In the genomic region with DNA sequence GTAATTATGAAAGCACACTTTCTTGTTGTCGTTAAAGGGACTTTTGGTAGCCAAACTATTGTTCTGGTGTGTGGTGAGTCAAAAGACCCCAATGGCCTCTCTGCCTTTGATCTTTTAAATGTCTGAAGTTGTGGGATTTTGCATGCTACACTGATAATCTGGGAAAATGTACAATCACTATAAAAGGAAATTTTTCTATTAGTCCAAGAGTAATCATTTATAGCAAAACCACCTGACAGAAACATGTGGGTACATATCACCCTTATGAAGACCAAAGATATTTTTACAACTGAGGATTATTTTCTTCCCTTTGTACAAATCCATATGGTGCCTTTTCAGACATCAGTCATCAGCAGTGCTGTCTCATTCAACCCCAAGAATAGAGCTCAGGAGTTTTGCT, we compare ENCODE assay signal across 17 cellular contexts. TPM values are rescaled to one million over a fixed set of nuclear protein-coding genes. Genes with fewer than 3 reads are reported as not detected.
DNase-seq lines count a peak whose midpoint lies in the region; ATAC-seq and TF ChIP-seq lines count a peak whose summit lies in the region.
"Had no signal": no experiment of that assay in that cellular context is flagged by ENCODE, and none has a peak within 500 bp of the region (broad histone marks: within the 10 kb centered on the region; RNA-seq: fewer than 3 reads in every experiment).

No MANE protein-coding gene starts in this region.

- H3K4me3 ChIP-seq in astrocyte of the cerebellum (ENCODE audit: low read depth, low read length), result no peak overlapping the region
- H3K4me3 ChIP-seq in fibroblast of lung (replicated peaks in 1 of 4; ENCODE audit: control extremely low read depth in 1 of 4, insufficient read depth in 1 of 4, low read depth in 3 of 4, low read length in 4 of 4), result no peak overlapping the region
- no peak overlapping the region for H3K4me3 ChIP-seq in rectal smooth muscle tissue (ENCODE audit: low read length)
- H3K4me3 ChIP-seq in mammary epithelial cell (replicated peaks in 1 of 3; ENCODE audit: insufficient read depth in 1 of 3, low read depth in 2 of 3, low read length in 3 of 3), result no peak overlapping the region
- H3K4me3 ChIP-seq in upper lobe of right lung, result no peak overlapping the region
- H3K4me3 ChIP-seq: BLaER1 treated with 17β-estradiol and CSF1 and Interleukin-3, amounts not matched to agents 10 nM and 100 nM; Peyer's patch had no signal

- H4K20me1 ChIP-seq in fibroblast of lung (ENCODE audit: control insufficient read depth, extremely low read depth, insufficient read depth, low read length) (no peaks in the 10 kb centered on the region), mammary epithelial cell (ENCODE audit: insufficient read depth, low read length) (no peaks in the 10 kb centered on the region)
- H4K20me1 ChIP-seq: BLaER1 treated with 17β-estradiol and CSF1 and Interleukin-3, amounts not matched to agents 10 nM and 100 nM had no signal

- intact Hi-C loops in mammary epithelial cell (cut with micrococcal nuclease) (no loop called here), upper lobe of right lung (cut with DNase I) (no loop called here)

- H3K79me2 ChIP-seq in fibroblast of lung (ENCODE audit: control insufficient read depth, insufficient read depth, low read length) (peaks cover 2% of the 10 kb centered on the region), mammary epithelial cell (ENCODE audit: insufficient read depth, low read length) (no peaks in the 10 kb centered on the region)

- H3K27me3 ChIP-seq in fibroblast of lung (ENCODE audit: control insufficient read depth, insufficient read depth, low read length) (no peaks in the 10 kb centered on the region), rectal smooth muscle tissue (ENCODE audit: control insufficient read depth, insufficient read depth, low read length) (no peaks in the 10 kb centered on the region), mammary epithelial cell (ENCODE audit: insufficient read depth, low read length) (no peaks in the 10 kb centered on the region), upper lobe of right lung (no peaks in the 10 kb centered on the region)
- H3K27me3 ChIP-seq: BLaER1 treated with 17β-estradiol and CSF1 and Interleukin-3, amounts not matched to agents 10 nM and 100 nM; Peyer's patch had no signal

- 60% methylated on average over 1 of the region's 1 CpG for WGBS in mammary epithelial cell (ENCODE audit: low coverage, missing lambda C conversion rate)

- H3K36me3 ChIP-seq in fibroblast of lung (ENCODE audit: control insufficient read depth, insufficient read depth, low read length) (no peaks in the 10 kb centered on the region), rectal smooth muscle tissue (ENCODE audit: control insufficient read depth, insufficient read depth, low read length) (no peaks in the 10 kb centered on the region), mammary epithelial cell (ENCODE audit: insufficient read depth, low read length) (no peaks in the 10 kb centered on the region), upper lobe of right lung (no peaks in the 10 kb centered on the region)
- H3K36me3 ChIP-seq: BLaER1 treated with 17β-estradiol and CSF1 and Interleukin-3, amounts not matched to agents 10 nM and 100 nM; Peyer's patch had no signal

- no peak overlapping the region for H3K9ac ChIP-seq in fibroblast of lung (ENCODE audit: insufficient read depth, low read length)
- H3K9ac ChIP-seq in rectal smooth muscle tissue (ENCODE audit: low read length), result no peak overlapping the region
- H3K9ac ChIP-seq in mammary epithelial cell (ENCODE audit: insufficient read depth, low read length), result no peak overlapping the region
- H3K9ac ChIP-seq: BLaER1 treated with 17β-estradiol and CSF1 and Interleukin-3, amounts not matched to agents 10 nM and 100 nM had no signal

- H3K27ac ChIP-seq in fibroblast of lung (ENCODE audit: insufficient read depth, low read length) (no peak overlapping the region), rectal smooth muscle tissue (ENCODE audit: low read depth, low read length) (peak overlapping the region; percentile 83), mammary epithelial cell (ENCODE audit: insufficient read depth, low read depth, low read length) (no peak overlapping the region), upper lobe of right lung (no peak overlapping the region)
- H3K27ac ChIP-seq: BLaER1 treated with 17β-estradiol and CSF1 and Interleukin-3, amounts not matched to agents 10 nM and 100 nM had no signal

- H2AFZ ChIP-seq in fibroblast of lung (ENCODE audit: low read length) (no peak overlapping the region), mammary epithelial cell (ENCODE audit: low read depth, low read length) (no peak overlapping the region)

- H3K4me2 ChIP-seq in fibroblast of lung (ENCODE audit: extremely low read depth, insufficient read depth, low read length), result peak overlapping the region; percentile 15
- H3K4me2 ChIP-seq in mammary epithelial cell (ENCODE audit: insufficient read depth, low read depth, low read length), result no peak overlapping the region

- dilution Hi-C loops in mammary epithelial cell (cut with HindIII; ENCODE audit: low sequenced_read_pairs), result no loop called here

- no peaks in the 10 kb centered on the region for H3K9me3 ChIP-seq in fibroblast of lung (ENCODE audit: control insufficient read depth, insufficient read depth, low read depth, low read length)
- H3K9me3 ChIP-seq in mammary epithelial cell (replicated peaks; ENCODE audit: insufficient read depth, low read length), result peaks cover 16% of the 10 kb centered on the region
- no peaks in the 10 kb centered on the region for H3K9me3 ChIP-seq in upper lobe of right lung
- H3K9me3 ChIP-seq: Peyer's patch had no signal

- DNase-seq in EH (ENCODE audit: low read depth) (peak; percentile 40), astrocyte of the cerebellum (ENCODE audit: low read depth) (peak; percentile 78), fibroblast of lung (ENCODE audit: low read depth in 2 of 2) (peak in 1 of 2 donors; percentile 83), mammary epithelial cell (no peak), upper lobe of right lung (no peak)
- no peak for DNase-seq in stimulated activated CD4-positive, alpha-beta T cell treated with anti-CD3 and anti-CD28 coated beads, Interleukin-4, amount 100 ng/mL, for 4 hours
- DNase-seq: DND-41, GDM1, NCI-H187, NCI-H226, NCI-H524 treated with DMSO at 0.1 percent for 48 hours, Peyer's patch, SHP77 treated with DMSO at 0.1 percent for 48 hours had no signal

- CTCF ChIA-PET in mammary epithelial cell (lab: Charles Lee; ENCODE audit: low non-redundant PET), result no interaction called here

- in situ Hi-C loops in astrocyte of the cerebellum (cut with HindIII; ENCODE audit: low sequenced_read_pairs) (no loop called here), mammary epithelial cell (cut with MboI; ENCODE audit: low sequenced_read_pairs in 2 of 2) (no loop called here)

- ATAC-seq in upper lobe of right lung (no peak), HG02938 (IDR thresholded peaks at IDR 0.05; ENCODE audit: unreplicated experiment) (no peak)

- no TSS peak for BruUV-seq in mammary epithelial cell (replicated peaks; lab: Mats Ljungman, UMichigan)

- TF ChIP-seq CTCF in astrocyte of the cerebellum (IDR thresholded peaks at IDR 0.05; ENCODE audit: low read depth, low read length, missing control alignments) (no peak), fibroblast of lung (conservative IDR thresholded peaks at IDR 0.05 in 1 of 2, IDR thresholded peaks at IDR 0.05 in 1 of 2; ENCODE audit: low read depth in 1 of 2, low read length in 2 of 2) (no peak), mammary epithelial cell (conservative IDR thresholded peaks at IDR 0.05 in 1 of 2, IDR thresholded peaks at IDR 0.05 in 1 of 2; ENCODE audit: extremely low read depth in 1 of 2, insufficient read depth in 1 of 2, low read depth in 1 of 2, low read length in 2 of 2) (no peak), upper lobe of right lung (IDR thresholded peaks at IDR 0.05) (no peak)

- peaks cover 4% of the 10 kb centered on the region for H3K4me1 ChIP-seq in fibroblast of lung (ENCODE audit: control insufficient read depth, extremely low read depth, insufficient read depth, low read length)
- no peaks in the 10 kb centered on the region for H3K4me1 ChIP-seq in rectal smooth muscle tissue (ENCODE audit: control insufficient read depth, insufficient read depth, low read length)
- H3K4me1 ChIP-seq in mammary epithelial cell (ENCODE audit: insufficient read depth, low read length), result no peaks in the 10 kb centered on the region
- no peaks in the 10 kb centered on the region for H3K4me1 ChIP-seq in upper lobe of right lung
- H3K4me1 ChIP-seq: Peyer's patch had no signal

RNA-seq across cellular contexts. Expression of a gene that starts 13.8 kb away (rescaled TPM):
- total RNA-seq in fibroblast of lung (4.9 and 21.1 TPM in 2 replicates), mammary epithelial cell (under 1 TPM in 1 of 2 donors, not detected in 1; under 0.01 TPM), upper lobe of right lung (0.64 TPM)
- polyA plus RNA-seq in fibroblast of lung (6.9 and 26.1 TPM in 2 replicates), mammary epithelial cell (not detected)
- polyA plus RNA-seq in fibroblast of lung (2012), result 6.9 and 26.9 TPM in 2 replicates
- polyA minus RNA-seq in fibroblast of lung (ENCODE audit: low replicate concordance) (2.8 and 7.7 TPM in 2 replicates), mammary epithelial cell (not detected)
- total RNA-seq: HT1080 had no signal

Comparison
In these comparisons a context has a peak if more than half of its experiments do, and no peak if none do; other contexts are left out.
1. DNase-seq: peak in EH (single experiment) and astrocyte of the cerebellum (single experiment); none in mammary epithelial cell (single experiment), upper lobe of right lung (single experiment) and stimulated activated CD4-positive, alpha-beta T cell treated with anti-CD3 and anti-CD28 coated beads, Interleukin-4, amount 100 ng/mL, for 4 hours (0 of 2).